Comparison of ENCODE assay signal across 1 cellular context in genomic region chr13:42107006-42107405, GRCh38.
TF ChIP-seq lines count a peak whose summit lies in the region.

No MANE protein-coding gene starts in this region.

TF ChIP-seq in HCT116, 20 proteins besides CTCF, POLR2A, EP300 and RAD21:
- no peak for TF ChIP-seq TCF7L2 (IDR thresholded peaks at IDR 0.05; ENCODE audit: borderline replicate concordance, extremely low read depth, insufficient read depth, insufficient read length)
- no peak for TF ChIP-seq SIN3A (IDR thresholded peaks at IDR 0.05; ENCODE audit: low read depth)
- no peak for TF ChIP-seq ATF3 (IDR thresholded peaks at IDR 0.05)
- no peak for TF ChIP-seq CEBPB (IDR thresholded peaks at IDR 0.05; ENCODE audit: low read depth)
- no peak for TF ChIP-seq FOSL1 (IDR thresholded peaks at IDR 0.05; ENCODE audit: low read depth)
- no peak for TF ChIP-seq CBX3 (IDR thresholded peaks at IDR 0.05; ENCODE audit: low read depth)
- TF ChIP-seq EGR1 (IDR thresholded peaks at IDR 0.05; ENCODE audit: low read depth), result no peak
- no peak for TF ChIP-seq ZNF274 (IDR thresholded peaks at IDR 0.05; ENCODE audit: low read depth, low read length)
- no peak for TF ChIP-seq JUND (IDR thresholded peaks at IDR 0.05)
- no peak for TF ChIP-seq EZH2 (IDR thresholded peaks at IDR 0.05)
- no peak for TF ChIP-seq SRF (IDR thresholded peaks at IDR 0.05; ENCODE audit: low read depth)
- TF ChIP-seq YY1 (IDR thresholded peaks at IDR 0.05; ENCODE audit: extremely low read depth, insufficient replicate concordance, low read depth, low read length), result no peak
- no peak for TF ChIP-seq EZH2phosphoT487 (IDR thresholded peaks at IDR 0.05; ENCODE audit: borderline replicate concordance)
- no peak for TF ChIP-seq ELF1 (IDR thresholded peaks at IDR 0.05; ENCODE audit: borderline replicate concordance, low read depth)
- TF ChIP-seq POLR2AphosphoS5 (IDR thresholded peaks at IDR 0.05; ENCODE audit: low read depth, low read length), result no peak
TF ChIP-seq in HCT116: peak in this region for 0.
